In genomic region chr2:201779996-201780673, GRCh38 we compare ENCODE assay signal across 8 cellular contexts. TPM values are rescaled to one million over a fixed set of nuclear protein-coding genes. Genes with fewer than 3 reads are reported as not detected.
DNase-seq lines count a peak whose midpoint lies in the region; ATAC-seq and TF ChIP-seq lines count a peak whose summit lies in the region.

No MANE protein-coding gene starts in this region.

- peak overlapping the region; percentile 97 for H3K4me3 Mint-ChIP-seq in dendritic cell treated with granulocyte-macrophage colony-stimulating factor and Interleukin-4, amounts not matched to agents 40 ng/mL and 50 ng/mL, for 4 days
- H3K4me3 Mint-ChIP-seq in memory B cell (peak overlapping the region; percentile 94), type B pancreatic cell (peak overlapping the region; percentile 96)

- H3K4me1 ChIP-seq in OCI-LY7 (ENCODE audit: insufficient read depth, low read length, poor library complexity, severe bottlenecking) = peaks cover 22% of the 10 kb centered on the region

- H3K4me3 ChIP-seq in H7 (ENCODE audit: insufficient read depth, low read depth, low read length) = peak overlapping the region; percentile 96
- H3K4me3 ChIP-seq in OCI-LY7 (ENCODE audit: low read depth, low read length, poor library complexity, severe bottlenecking) = peak overlapping the region; percentile 84

- H3K4me2 ChIP-seq in OCI-LY7 (ENCODE audit: low read length) = peak overlapping the region; percentile 95

- peaks cover 17% of the 10 kb centered on the region for H3K36me3 Mint-ChIP-seq in dendritic cell treated with granulocyte-macrophage colony-stimulating factor and Interleukin-4, amounts not matched to agents 40 ng/mL and 50 ng/mL, for 4 days (ENCODE audit: low read depth)
- H3K36me3 Mint-ChIP-seq in memory B cell (no peaks in the 10 kb centered on the region), type B pancreatic cell (no peaks in the 10 kb centered on the region)

- CTCF ChIA-PET in OCI-LY7 (lab: Charles Lee; ENCODE audit: unreplicated experiment) = no interaction called here

- TF ChIP-seq CTCF in OCI-LY7 (conservative IDR thresholded peaks at IDR 0.05; ENCODE audit: low read length) (no peak), type B pancreatic cell (conservative IDR thresholded peaks at IDR 0.05) (peak; percentile 36)

- no peak for ATAC-seq in memory B cell (ENCODE audit: low read depth)

- DNase-seq in DMS114 treated with DMSO at 0.1 percent for 48 hours (lab: John Stamatoyannopoulos, UW; ENCODE audit: unreplicated experiment) (peak; percentile 5), H7 (peak; percentile 13), OCI-LY7 (ENCODE audit: low spot score) (peak; percentile 9), memory B cell (ENCODE audit: low spot score in 2 of 2) (no peak), type B pancreatic cell (ENCODE audit: extremely low spot score, unreplicated experiment) (no peak), germinal center (ENCODE audit: low spot score) (no peak), iPS-NIHi11 (ENCODE audit: low spot score) (no peak)

- peaks cover 21% of the 10 kb centered on the region for H3K4me1 Mint-ChIP-seq in dendritic cell treated with granulocyte-macrophage colony-stimulating factor and Interleukin-4, amounts not matched to agents 40 ng/mL and 50 ng/mL, for 4 days (ENCODE audit: low read depth)
- peaks cover 12% of the 10 kb centered on the region for H3K4me1 Mint-ChIP-seq in memory B cell
- H3K4me1 Mint-ChIP-seq in type B pancreatic cell (ENCODE audit: unreplicated experiment) = peaks cover 37% of the 10 kb centered on the region

- H3K9me2 ChIP-seq in OCI-LY7 (ENCODE audit: insufficient read depth, low read length) = no peaks in the 10 kb centered on the region

- peak overlapping the region; percentile 90 for H3K27ac Mint-ChIP-seq in dendritic cell treated with granulocyte-macrophage colony-stimulating factor and Interleukin-4, amounts not matched to agents 40 ng/mL and 50 ng/mL, for 4 days
- peak overlapping the region; percentile 95 for H3K27ac Mint-ChIP-seq in memory B cell
- peak overlapping the region; percentile 95 for H3K27ac Mint-ChIP-seq in type B pancreatic cell

- H3K9me3 ChIP-seq in OCI-LY7 (ENCODE audit: low read length) = no peaks in the 10 kb centered on the region

- peaks cover 15% of the 10 kb centered on the region for H3K79me2 ChIP-seq in OCI-LY7 (ENCODE audit: insufficient read depth, low read depth, low read length)

- H4K20me1 ChIP-seq in OCI-LY7 (ENCODE audit: insufficient read depth, low read length) = no peaks in the 10 kb centered on the region

- POLR2A ChIA-PET in OCI-LY7 (lab: Charles Lee) = interaction anchor here (0.6 to 2.1 kb wide), 16 partner anchors 8 to 1069 kb away, joined by 3 to 8 read pairs (median 4); partner anchors contain the start of gene TMEM237

- peak overlapping the region; percentile 99 for H2AFZ ChIP-seq in OCI-LY7 (ENCODE audit: low read length)

- no peaks in the 10 kb centered on the region for H3K27me3 ChIP-seq in H7 (ENCODE audit: control insufficient read depth, insufficient read depth, low read length)

- H3K36me3 ChIP-seq in H7 (replicated peaks; ENCODE audit: control insufficient read depth, insufficient read depth, low read length) (no peaks in the 10 kb centered on the region), OCI-LY7 (ENCODE audit: insufficient read depth, low read length) (no peaks in the 10 kb centered on the region)

- no peaks in the 10 kb centered on the region for H3K9me3 Mint-ChIP-seq in dendritic cell treated with granulocyte-macrophage colony-stimulating factor and Interleukin-4, amounts not matched to agents 40 ng/mL and 50 ng/mL, for 4 days
- H3K9me3 Mint-ChIP-seq in memory B cell (no peaks in the 10 kb centered on the region), type B pancreatic cell (no peaks in the 10 kb centered on the region)

- peak overlapping the region; percentile 47 for H3K27ac ChIP-seq in OCI-LY7 (ENCODE audit: low read depth, low read length, poor library complexity, severe bottlenecking)

- intact Hi-C loops in OCI-LY7 (cut with micrococcal nuclease; ENCODE audit: unreplicated experiment) = no loop called here
- intact Hi-C loops in dendritic cell treated with granulocyte-macrophage colony-stimulating factor and Interleukin-4, amounts not matched to agents 40 ng/mL and 50 ng/mL, for 4 days (cut with micrococcal nuclease) = loop anchor here (10.0 kb wide), 1 partner anchor 325 kb away; the partner anchor contains the start of genes STRADB and TRAK2

- BruUV-seq in OCI-LY7 (replicated peaks; lab: Mats Ljungman, UMichigan) = no TSS peak

- H3K27me3 Mint-ChIP-seq in dendritic cell treated with granulocyte-macrophage colony-stimulating factor and Interleukin-4, amounts not matched to agents 40 ng/mL and 50 ng/mL, for 4 days = peaks cover 9% of the 10 kb centered on the region
- H3K27me3 Mint-ChIP-seq in memory B cell (peaks cover 3% of the 10 kb centered on the region), type B pancreatic cell (peaks cover 6% of the 10 kb centered on the region)

RNA-seq across cellular contexts. Expression of gene ALS2, which starts 0.6 kb away (rescaled TPM):
- 23.6 and 23.9 TPM in 2 replicates for total RNA-seq in H7 (2014; rRNA removed; shearing (Covaris generic))
- total RNA-seq in OCI-LY7 (2014; rRNA removed; shearing (Covaris generic)) = 8.3 and 9.6 TPM in 2 replicates
- total RNA-seq in OCI-LY7 (2022) (11.3 and 13.9 TPM in 2 replicates), type B pancreatic cell (ENCODE audit: low replicate concordance) (32.7 and 36.4 TPM in 2 replicates)

RNA-seq across cellular contexts. Expression of gene CDK15, which starts 26.2 kb away (rescaled TPM):
- not detected in 2 replicates for total RNA-seq in H7 (2014; rRNA removed; shearing (Covaris generic))
- 0.08 TPM in 1 of 2 replicates, not detected in the other for total RNA-seq in OCI-LY7 (2014; rRNA removed; shearing (Covaris generic))
- not detected in 2 replicates for total RNA-seq in OCI-LY7 (2022)
- total RNA-seq in type B pancreatic cell (ENCODE audit: low replicate concordance) = 1.8 TPM in 1 of 2 replicates, not detected in the other

Comparison
In these comparisons a context has a peak if more than half of its experiments do, and no peak if none do; other contexts are left out.
1. DNase-seq: peak in DMS114 treated with DMSO at 0.1 percent for 48 hours (single experiment), H7 (single experiment) and OCI-LY7 (single experiment); none in memory B cell (0 of 2), type B pancreatic cell (single experiment), germinal center (single experiment) and iPS-NIHi11 (single experiment).
2. Peak in every context shown above with its lines, with median percentiles within 50 percentile points of each other: H3K27ac Mint-ChIP-seq and H3K4me3 Mint-ChIP-seq.